7 cellular contexts compared by ENCODE assay signal in genomic region chr22:19121631-19122142, GRCh38. TPM values are rescaled to one million over a fixed set of nuclear protein-coding genes. Genes with fewer than 3 reads are reported as not detected.
DNase-seq lines count a peak whose midpoint lies in the region; ATAC-seq, FAIRE-seq and TF ChIP-seq lines count a peak whose summit lies in the region.

No MANE protein-coding gene starts in this region.

- ATAC-seq in GM18505 (IDR thresholded peaks at IDR 0.05; ENCODE audit: unreplicated experiment) (peak; percentile 25), HG02610 (IDR thresholded peaks at IDR 0.05; ENCODE audit: unreplicated experiment) (peak; percentile 6)
- ATAC-seq in natural killer cell treated with Interleukin-12 subunit alpha and Interleukin-12 subunit beta and Interleukin-15 and Interleukin-18, amount 100 ng/mL, for 72 hours, result peak; percentile 26 to 39

- no peaks in the 10 kb centered on the region for H3K9me3 Mint-ChIP-seq in activated T-helper 1 cell treated with anti-CD3 and anti-CD28 coated beads, Interleukin-12 subunit alpha, Interleukin-12 subunit beta, Interleukin-2, Interleukin-4 antibody, amounts not matched to agents 30 ng/mL and 10 ng/mL and 1 ng/mL, durations not matched to agents 14 hours and 24 hours and 36 hours
- no peaks in the 10 kb centered on the region for H3K9me3 Mint-ChIP-seq in natural killer cell treated with Interleukin-12 subunit alpha and Interleukin-12 subunit beta and Interleukin-15 and Interleukin-18, amount 100 ng/mL, for 72 hours

- peaks cover 1% of the 10 kb centered on the region for H3K27me3 Mint-ChIP-seq in activated T-helper 1 cell treated with anti-CD3 and anti-CD28 coated beads, Interleukin-12 subunit alpha, Interleukin-12 subunit beta, Interleukin-2, Interleukin-4 antibody, amounts not matched to agents 30 ng/mL and 10 ng/mL and 1 ng/mL, durations not matched to agents 14 hours and 24 hours and 36 hours (ENCODE audit: insufficient read depth)
- H3K27me3 Mint-ChIP-seq in natural killer cell treated with Interleukin-12 subunit alpha and Interleukin-12 subunit beta and Interleukin-15 and Interleukin-18, amount 100 ng/mL, for 72 hours, result no peaks in the 10 kb centered on the region

- TF ChIP-seq POLR2A in GM18505 (IDR thresholded peaks at IDR 0.05; ENCODE audit: borderline replicate concordance, extremely low read depth, insufficient read depth, insufficient read length) (no peak), NB4 (IDR thresholded peaks at IDR 0.05; ENCODE audit: extremely low read depth, insufficient read length) (no peak)

- peaks cover 53% of the 10 kb centered on the region for H3K4me1 Mint-ChIP-seq in activated T-helper 1 cell treated with anti-CD3 and anti-CD28 coated beads, Interleukin-12 subunit alpha, Interleukin-12 subunit beta, Interleukin-2, Interleukin-4 antibody, amounts not matched to agents 30 ng/mL and 10 ng/mL and 1 ng/mL, durations not matched to agents 14 hours and 24 hours and 36 hours (ENCODE audit: low read depth)
- H3K4me1 Mint-ChIP-seq in natural killer cell treated with Interleukin-12 subunit alpha and Interleukin-12 subunit beta and Interleukin-15 and Interleukin-18, amount 100 ng/mL, for 72 hours (ENCODE audit: low read depth in 2 of 2), result peaks cover 34 to 35% of the 10 kb centered on the region in 2 donors

- no peak for FAIRE-seq in urothelium cell line (lab: Jason Lieb, UNC)

- peak overlapping the region; percentile 89 for H3K4me3 Mint-ChIP-seq in activated T-helper 1 cell treated with anti-CD3 and anti-CD28 coated beads, Interleukin-12 subunit alpha, Interleukin-12 subunit beta, Interleukin-2, Interleukin-4 antibody, amounts not matched to agents 30 ng/mL and 10 ng/mL and 1 ng/mL, durations not matched to agents 14 hours and 24 hours and 36 hours
- peak overlapping the region; percentile 86 for H3K4me3 Mint-ChIP-seq in natural killer cell treated with Interleukin-12 subunit alpha and Interleukin-12 subunit beta and Interleukin-15 and Interleukin-18, amount 100 ng/mL, for 72 hours

- intact Hi-C loops in activated T-helper 1 cell treated with anti-CD3 and anti-CD28 coated beads, Interleukin-12 subunit alpha, Interleukin-12 subunit beta, Interleukin-2, Interleukin-4 antibody, amounts not matched to agents 30 ng/mL and 10 ng/mL and 1 ng/mL, durations not matched to agents 14 hours and 24 hours and 36 hours (cut with micrococcal nuclease), result loop anchor here (1.0 to 5.0 kb wide), 6 partner anchors 12 to 358 kb away; partner anchors contain the start of genes CDC45, ESS2, HIRA and MRPL40

- peaks cover 5% of the 10 kb centered on the region for H3K36me3 Mint-ChIP-seq in activated T-helper 1 cell treated with anti-CD3 and anti-CD28 coated beads, Interleukin-12 subunit alpha, Interleukin-12 subunit beta, Interleukin-2, Interleukin-4 antibody, amounts not matched to agents 30 ng/mL and 10 ng/mL and 1 ng/mL, durations not matched to agents 14 hours and 24 hours and 36 hours (ENCODE audit: low read depth)
- H3K36me3 Mint-ChIP-seq in natural killer cell treated with Interleukin-12 subunit alpha and Interleukin-12 subunit beta and Interleukin-15 and Interleukin-18, amount 100 ng/mL, for 72 hours, result no peaks in the 10 kb centered on the region

- H3K4me3 ChIP-seq in NB4 (ENCODE audit: low read depth, low read length), result peak overlapping the region; percentile 80

- TF ChIP-seq CTCF in NB4 (IDR thresholded peaks at IDR 0.05; ENCODE audit: low read depth, low read length), result no peak

- H3K27ac Mint-ChIP-seq in activated T-helper 1 cell treated with anti-CD3 and anti-CD28 coated beads, Interleukin-12 subunit alpha, Interleukin-12 subunit beta, Interleukin-2, Interleukin-4 antibody, amounts not matched to agents 30 ng/mL and 10 ng/mL and 1 ng/mL, durations not matched to agents 14 hours and 24 hours and 36 hours, result peak overlapping the region; percentile 64
- H3K27ac Mint-ChIP-seq in natural killer cell treated with Interleukin-12 subunit alpha and Interleukin-12 subunit beta and Interleukin-15 and Interleukin-18, amount 100 ng/mL, for 72 hours, result peak overlapping the region; percentile 49 to 78

- DNase-seq in NB4 (ENCODE audit: low read depth) (peak; percentile 69), fibroblast of peridontal ligament (ENCODE audit: extremely low read depth) (peak; percentile 20), urothelium cell line (ENCODE audit: low spot score) (peak; percentile 30)
- DNase-seq in activated T-helper 1 cell treated with anti-CD3 and anti-CD28 coated beads, Interleukin-12 subunit alpha, Interleukin-12 subunit beta, Interleukin-2, Interleukin-4 antibody, amounts not matched to agents 30 ng/mL and 10 ng/mL and 1 ng/mL, durations not matched to agents 14 hours and 24 hours and 36 hours (ENCODE audit: low spot score), result peak; percentile 24
- no peak for DNase-seq in natural killer cell treated with Interleukin-12 subunit alpha and Interleukin-12 subunit beta and Interleukin-15 and Interleukin-18, amount 100 ng/mL, for 72 hours (ENCODE audit: low spot score)

RNA-seq across cellular contexts. Expression of gene DGCR2, which starts 0.5 kb away (rescaled TPM):
- total RNA-seq in activated T-helper 1 cell treated with anti-CD3 and anti-CD28 coated beads, Interleukin-12 subunit alpha, Interleukin-12 subunit beta, Interleukin-2, Interleukin-4 antibody, amounts not matched to agents 30 ng/mL and 10 ng/mL and 1 ng/mL, durations not matched to agents 14 hours and 24 hours and 36 hours, result 23.2 and 24.1 TPM in 2 replicates
- total RNA-seq in natural killer cell treated with Interleukin-12 subunit alpha and Interleukin-12 subunit beta and Interleukin-15 and Interleukin-18, amount 100 ng/mL, for 72 hours, result 10 to 100 TPM; 29.6 to 34.6 TPM

RNA-seq across cellular contexts. Expression of gene TSSK2, which starts 9.4 kb away (rescaled TPM):
- not detected in 2 replicates for total RNA-seq in activated T-helper 1 cell treated with anti-CD3 and anti-CD28 coated beads, Interleukin-12 subunit alpha, Interleukin-12 subunit beta, Interleukin-2, Interleukin-4 antibody, amounts not matched to agents 30 ng/mL and 10 ng/mL and 1 ng/mL, durations not matched to agents 14 hours and 24 hours and 36 hours
- under 1 TPM in 1 of 2 donors, not detected in 1; 0.39 TPM for total RNA-seq in natural killer cell treated with Interleukin-12 subunit alpha and Interleukin-12 subunit beta and Interleukin-15 and Interleukin-18, amount 100 ng/mL, for 72 hours

RNA-seq across cellular contexts. Expression of gene ESS2, which starts 22.8 kb away (rescaled TPM):
- 20.8 and 22.8 TPM in 2 replicates for total RNA-seq in activated T-helper 1 cell treated with anti-CD3 and anti-CD28 coated beads, Interleukin-12 subunit alpha, Interleukin-12 subunit beta, Interleukin-2, Interleukin-4 antibody, amounts not matched to agents 30 ng/mL and 10 ng/mL and 1 ng/mL, durations not matched to agents 14 hours and 24 hours and 36 hours
- total RNA-seq in natural killer cell treated with Interleukin-12 subunit alpha and Interleukin-12 subunit beta and Interleukin-15 and Interleukin-18, amount 100 ng/mL, for 72 hours, result 10 to 100 TPM; 30.0 to 38.6 TPM

RNA-seq across cellular contexts. Expression of gene GSC2, which starts 28.4 kb away (rescaled TPM):
- total RNA-seq in activated T-helper 1 cell treated with anti-CD3 and anti-CD28 coated beads, Interleukin-12 subunit alpha, Interleukin-12 subunit beta, Interleukin-2, Interleukin-4 antibody, amounts not matched to agents 30 ng/mL and 10 ng/mL and 1 ng/mL, durations not matched to agents 14 hours and 24 hours and 36 hours, result 0.26 TPM in 1 of 2 replicates, not detected in the other
- not detected for total RNA-seq in natural killer cell treated with Interleukin-12 subunit alpha and Interleukin-12 subunit beta and Interleukin-15 and Interleukin-18, amount 100 ng/mL, for 72 hours

RNA-seq across cellular contexts. Expression of gene SLC25A1, which starts 56.8 kb away (rescaled TPM):
- 31.7 and 34.0 TPM in 2 replicates for total RNA-seq in activated T-helper 1 cell treated with anti-CD3 and anti-CD28 coated beads, Interleukin-12 subunit alpha, Interleukin-12 subunit beta, Interleukin-2, Interleukin-4 antibody, amounts not matched to agents 30 ng/mL and 10 ng/mL and 1 ng/mL, durations not matched to agents 14 hours and 24 hours and 36 hours
- total RNA-seq in natural killer cell treated with Interleukin-12 subunit alpha and Interleukin-12 subunit beta and Interleukin-15 and Interleukin-18, amount 100 ng/mL, for 72 hours, result 10 to 100 TPM; 44.5 to 44.7 TPM
